Comparison of ENCODE assay signal across 4 cellular contexts in the genomic region with DNA sequence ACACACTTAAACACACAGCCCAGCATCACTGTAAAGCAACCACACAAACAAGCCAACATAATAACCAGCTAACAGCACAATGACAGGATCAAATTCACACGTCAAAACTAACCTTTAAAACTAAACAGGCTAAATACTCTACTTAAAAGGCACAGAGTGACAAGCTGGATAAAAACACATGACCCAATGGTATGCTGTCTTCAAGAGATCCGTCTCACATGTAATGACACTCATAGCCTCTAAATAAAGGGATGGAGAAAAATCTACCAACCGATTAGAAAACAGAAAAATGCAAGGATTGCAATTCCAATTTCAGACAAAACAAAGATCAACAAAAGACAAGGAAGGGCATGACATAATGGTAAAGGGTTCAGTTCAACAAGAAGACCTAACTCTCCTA.
TF ChIP-seq lines count a peak whose summit lies in the region.

No MANE protein-coding gene starts in this region.

TF ChIP-seq in HepG2, 621 proteins besides CTCF, POLR2A, EP300 and RAD21:
- TF ChIP-seq EZH2 (conservative IDR thresholded peaks at IDR 0.05; ENCODE audit: low read depth, low read length) = no peak
- peak; percentile 11 to 49; a peak in 2 of 4 replicates for TF ChIP-seq MAFK (conservative IDR thresholded peaks at IDR 0.05 in 1 of 2, IDR thresholded peaks at IDR 0.05 in 1 of 2; ENCODE audit: low read length in 2 of 2)
- 0 out of 2 replicates have a peak, but pooled peaks have one; percentile 19 for TF ChIP-seq MAFF (IDR thresholded peaks at IDR 0.05; ENCODE audit: low read depth, low read length)
- TF ChIP-seq ATF7 (IDR thresholded peaks at IDR 0.05) = peak; percentile 8; the same call in 1 of the 2 replicates
- no peak for TF ChIP-seq ATF7 (CRISPR knock-in tag; IDR thresholded peaks at IDR 0.05)
- no peak for TF ChIP-seq SP2 (CRISPR knock-in tag; IDR thresholded peaks at IDR 0.05)
- no peak for TF ChIP-seq ZNF75D (CRISPR knock-in tag; IDR thresholded peaks at IDR 0.05; ENCODE audit: borderline replicate concordance)
- TF ChIP-seq, protein P1, sequence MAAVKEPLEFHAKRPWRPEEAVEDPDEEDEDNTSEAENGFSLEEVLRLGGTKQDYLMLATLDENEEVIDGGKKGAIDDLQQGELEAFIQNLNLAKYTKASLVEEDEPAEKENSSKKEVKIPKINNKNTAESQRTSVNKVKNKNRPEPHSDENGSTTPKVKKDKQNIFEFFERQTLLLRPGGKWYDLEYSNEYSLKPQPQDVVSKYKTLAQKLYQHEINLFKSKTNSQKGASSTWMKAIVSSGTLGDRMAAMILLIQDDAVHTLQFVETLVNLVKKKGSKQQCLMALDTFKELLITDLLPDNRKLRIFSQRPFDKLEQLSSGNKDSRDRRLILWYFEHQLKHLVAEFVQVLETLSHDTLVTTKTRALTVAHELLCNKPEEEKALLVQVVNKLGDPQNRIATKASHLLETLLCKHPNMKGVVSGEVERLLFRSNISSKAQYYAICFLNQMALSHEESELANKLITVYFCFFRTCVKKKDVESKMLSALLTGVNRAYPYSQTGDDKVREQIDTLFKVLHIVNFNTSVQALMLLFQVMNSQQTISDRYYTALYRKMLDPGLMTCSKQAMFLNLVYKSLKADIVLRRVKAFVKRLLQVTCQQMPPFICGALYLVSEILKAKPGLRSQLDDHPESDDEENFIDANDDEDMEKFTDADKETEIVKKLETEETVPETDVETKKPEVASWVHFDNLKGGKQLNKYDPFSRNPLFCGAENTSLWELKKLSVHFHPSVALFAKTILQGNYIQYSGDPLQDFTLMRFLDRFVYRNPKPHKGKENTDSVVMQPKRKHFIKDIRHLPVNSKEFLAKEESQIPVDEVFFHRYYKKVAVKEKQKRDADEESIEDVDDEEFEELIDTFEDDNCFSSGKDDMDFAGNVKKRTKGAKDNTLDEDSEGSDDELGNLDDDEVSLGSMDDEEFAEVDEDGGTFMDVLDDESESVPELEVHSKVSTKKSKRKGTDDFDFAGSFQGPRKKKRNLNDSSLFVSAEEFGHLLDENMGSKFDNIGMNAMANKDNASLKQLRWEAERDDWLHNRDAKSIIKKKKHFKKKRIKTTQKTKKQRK (IDR thresholded peaks at IDR 0.05; ENCODE audit: low read length) = no peak
- TF ChIP-seq RCOR2 (CRISPR knock-in tag; IDR thresholded peaks at IDR 0.05) = no peak

TF ChIP-seq in HEK293, 187 proteins besides CTCF, POLR2A, EP300 and RAD21:
- no peak for TF ChIP-seq ZNF433 (tag by site-specific recombination; IDR thresholded peaks at IDR 0.05; ENCODE audit: low read depth)
- TF ChIP-seq WT1 (tag by site-specific recombination; IDR thresholded peaks at IDR 0.05) = no peak
- TF ChIP-seq ZNF488 (tag by site-specific recombination; IDR thresholded peaks at IDR 0.05) = no peak
- TF ChIP-seq KLF17 (tag by site-specific recombination; IDR thresholded peaks at IDR 0.05) = no peak
- TF ChIP-seq ZFP37 (tag by site-specific recombination; IDR thresholded peaks at IDR 0.05) = no peak
- no peak for TF ChIP-seq RBAK (tag by site-specific recombination; IDR thresholded peaks at IDR 0.05)
- TF ChIP-seq ZFP3 (tag by site-specific recombination; IDR thresholded peaks at IDR 0.05; ENCODE audit: low read depth) = no peak
- TF ChIP-seq SETDB1 (IDR thresholded peaks at IDR 0.05; ENCODE audit: insufficient read length, low read length) = peak; percentile 93
- 0 out of 2 replicates have a peak, but pooled peaks have one; percentile 29 for TF ChIP-seq TRIM28 (IDR thresholded peaks at IDR 0.05; ENCODE audit: borderline replicate concordance, low read length)
- TF ChIP-seq ZNF416 (tag by site-specific recombination; IDR thresholded peaks at IDR 0.05) = no peak

TF ChIP-seq in IMR-90, 13 proteins besides CTCF, POLR2A, EP300 and RAD21:
- TF ChIP-seq BHLHE40 (IDR thresholded peaks at IDR 0.05; ENCODE audit: low read depth, low read length) (no peak), RFX5 (IDR thresholded peaks at IDR 0.05; ENCODE audit: low read depth, low read length) (no peak), MAZ (IDR thresholded peaks at IDR 0.05; ENCODE audit: borderline replicate concordance, low read depth, low read length) (no peak), MAFK (IDR thresholded peaks at IDR 0.05; ENCODE audit: low read depth, low read length) (0 out of 2 replicates have a peak, but pooled peaks have one; percentile 24), CEBPB (IDR thresholded peaks at IDR 0.05; ENCODE audit: low read depth, low read length) (no peak), SMC3 (IDR thresholded peaks at IDR 0.05; ENCODE audit: low read depth, low read length) (no peak), FOS (IDR thresholded peaks at IDR 0.05; ENCODE audit: low read depth, low read length) (no peak), USF2 (IDR thresholded peaks at IDR 0.05; ENCODE audit: low read depth, low read length) (no peak), RCOR1 (IDR thresholded peaks at IDR 0.05; ENCODE audit: insufficient replicate concordance, low read length) (no peak)

TF ChIP-seq in K562, 482 proteins besides CTCF, POLR2A, EP300 and RAD21:
- TF ChIP-seq ZNF316 (IDR thresholded peaks at IDR 0.05) (peak; percentile 50; the same call in 1 of the 2 replicates), SOX6 (IDR thresholded peaks at IDR 0.05) (no peak)
